In genomic region chr10:86755454-86755739, GRCh38 we compare ENCODE assay signal across 8 cellular contexts. TPM values are rescaled to one million over a fixed set of nuclear protein-coding genes. Genes with fewer than 3 reads are reported as not detected.
DNase-seq lines count a peak whose midpoint lies in the region; FAIRE-seq and TF ChIP-seq lines count a peak whose summit lies in the region.

No MANE protein-coding gene starts in this region.

- H3K18ac ChIP-seq in trophoblast cell (ENCODE audit: low read length) = no peak overlapping the region

- BruUV-seq in endothelial cell of umbilical vein (replicated peaks; lab: Mats Ljungman, UMichigan) = no TSS peak

- no peak for DNase-seq in NT2/D1 (ENCODE audit: low read depth, low spot score)
- DNase-seq in endothelial cell of umbilical vein (ENCODE audit: low read depth, low spot score) = no peak
- DNase-seq in trophoblast cell = no peak
- DNase-seq in SIG-M5 treated with dmso at 0.1 percent for 504 hours (lab: John Stamatoyannopoulos, UW; ENCODE audit: unreplicated experiment) = no peak
- no peak for DNase-seq in glomerular visceral epithelial cell (ENCODE audit: extremely low spot score)
- DNase-seq in stimulated activated CD4-positive, alpha-beta T cell treated with anti-CD3 and anti-CD28 coated beads, Interleukin-4, amount 100 ng/mL, for 4 hours = no peak
- no peak for DNase-seq in NCI-H187 treated with DMSO at 0.1 percent for 48 hours (lab: John Stamatoyannopoulos, UW)

- TF ChIP-seq CTCF in GM12875 (IDR thresholded peaks at IDR 0.05; ENCODE audit: borderline replicate concordance, insufficient read depth, low read depth, low read length) (no peak), endothelial cell of umbilical vein (IDR thresholded peaks at IDR 0.05; ENCODE audit: extremely low read depth in 1 of 2, insufficient read depth in 1 of 2, low read depth in 1 of 2, low read length in 2 of 2) (no peak)

- dilution Hi-C loops in endothelial cell of umbilical vein (cut with MboI; ENCODE audit: extremely low pct_ligation_motif_present, low sequenced_read_pairs) = no loop called here

- H2BK12ac ChIP-seq in trophoblast cell (ENCODE audit: low read length) = no peak overlapping the region

- no peak overlapping the region for H3K4ac ChIP-seq in trophoblast cell (ENCODE audit: low read depth, low read length)

- WGBS in trophoblast cell (ENCODE audit: extremely low coverage, insufficient coverage, insufficient read length) = no CpG with 5 or more reads among the region's 9 CpGs

- H4K12ac ChIP-seq in trophoblast cell (ENCODE audit: low read depth, low read length) = peak overlapping the region; percentile 99

- H3K9ac ChIP-seq in NT2/D1 (ENCODE audit: insufficient read length, low read depth) (peak overlapping the region; percentile 96), endothelial cell of umbilical vein (replicated peaks; ENCODE audit: extremely low read depth, insufficient read depth, low read length) (no peak overlapping the region), trophoblast cell (ENCODE audit: low read length) (peak overlapping the region; percentile 50)

- H3K79me2 ChIP-seq in endothelial cell of umbilical vein (ENCODE audit: control insufficient read depth, insufficient read depth, low read length) (no peaks in the 10 kb centered on the region), trophoblast cell (ENCODE audit: control insufficient read depth, insufficient read depth, low read length, poor library complexity) (peaks cover 18% of the 10 kb centered on the region)

- H3K4me2 ChIP-seq in endothelial cell of umbilical vein (ENCODE audit: insufficient read depth, low read length) (peak overlapping the region; percentile 57), trophoblast cell (ENCODE audit: low read length) (peak overlapping the region; percentile 74)

- no peak overlapping the region for H2BK120ac ChIP-seq in trophoblast cell (ENCODE audit: insufficient read depth, low read length, poor library complexity)

- H4K91ac ChIP-seq in trophoblast cell (ENCODE audit: low read depth, low read length) = no peak overlapping the region

- intact Hi-C loops in endothelial cell of umbilical vein (cut with micrococcal nuclease) = no loop called here

- H2AK5ac ChIP-seq in trophoblast cell (ENCODE audit: low read length) = no peak overlapping the region

- CTCF ChIA-PET in endothelial cell of umbilical vein (lab: Charles Lee) = interaction anchor here (2.7 kb wide), 1 partner anchor 144 kb away, joined by 13 read pairs; no protein-coding TSS in a partner anchor

- FAIRE-seq in endothelial cell of umbilical vein (lab: Jason Lieb, UNC) = no peak

- no peak overlapping the region for H3K14ac ChIP-seq in trophoblast cell (ENCODE audit: low read length)

- no peak for TF ChIP-seq POLR2A in endothelial cell of umbilical vein (IDR thresholded peaks at IDR 0.05; ENCODE audit: low read depth, low read length)

- no peaks in the 10 kb centered on the region for H3K27me3 ChIP-seq in NT2/D1 (ENCODE audit: insufficient read depth, insufficient read length)
- peaks cover 70 to 85% of the 10 kb centered on the region in 2 experiments for H3K27me3 ChIP-seq in endothelial cell of umbilical vein (ENCODE audit: control insufficient read depth in 2 of 2, insufficient read depth in 2 of 2, low read length in 2 of 2)
- H3K27me3 ChIP-seq in trophoblast cell (ENCODE audit: insufficient read depth, low read length) = no peaks in the 10 kb centered on the region

- H3K4me1 ChIP-seq in NT2/D1 (ENCODE audit: insufficient read depth, insufficient read length) (peaks cover 3% of the 10 kb centered on the region), endothelial cell of umbilical vein (ENCODE audit: control insufficient read depth, extremely low read depth, insufficient read depth, low read length) (peaks cover 3% of the 10 kb centered on the region), trophoblast cell (ENCODE audit: control insufficient read depth in 1 of 2, insufficient read depth in 2 of 2, low read length in 2 of 2) (peaks cover 2 to 4% of the 10 kb centered on the region in 2 experiments)

- H3K36me3 ChIP-seq in NT2/D1 (ENCODE audit: insufficient read depth, insufficient read length, low read length) (peaks cover 5% of the 10 kb centered on the region), endothelial cell of umbilical vein (ENCODE audit: control insufficient read depth in 2 of 2, extremely low read depth in 1 of 2, insufficient read depth in 2 of 2, low read length in 2 of 2) (no peaks in the 10 kb centered on the region), trophoblast cell (ENCODE audit: control insufficient read depth in 1 of 2, insufficient read depth in 2 of 2, low read length in 2 of 2) (no peaks in the 10 kb centered on the region)

- H3K4me3 ChIP-seq in GM12875 (ENCODE audit: low read depth, low read length) = peak overlapping the region; percentile 95
- peak overlapping the region; percentile 81 for H3K4me3 ChIP-seq in NT2/D1 (ENCODE audit: insufficient read length, low read depth)
- H3K4me3 ChIP-seq in endothelial cell of umbilical vein (replicated peaks in 1 of 3; ENCODE audit: insufficient read depth in 1 of 3, low read depth in 1 of 3, low read length in 3 of 3) = no peak overlapping the region
- H3K4me3 ChIP-seq in trophoblast cell (ENCODE audit: low read depth, low read length) = peak overlapping the region; percentile 80

- no peak overlapping the region for H2AFZ ChIP-seq in endothelial cell of umbilical vein (ENCODE audit: low read depth, low read length)
- H2AFZ ChIP-seq in trophoblast cell (ENCODE audit: insufficient read depth, low read length, poor library complexity) = no peak overlapping the region

- H4K8ac ChIP-seq in trophoblast cell (ENCODE audit: low read depth, low read length) = peak overlapping the region; percentile 98

- H3K9me1 ChIP-seq in endothelial cell of umbilical vein (replicated peaks; ENCODE audit: control insufficient read depth, extremely low read depth, insufficient read depth, low read length) = no peaks in the 10 kb centered on the region

- H3K79me1 ChIP-seq in trophoblast cell (ENCODE audit: low read length) = peaks cover 17% of the 10 kb centered on the region

- no peak overlapping the region for H3K23ac ChIP-seq in trophoblast cell (ENCODE audit: low read length)

- H4K20me1 ChIP-seq in endothelial cell of umbilical vein (replicated peaks; ENCODE audit: control insufficient read depth, extremely low read depth, insufficient read depth, low read length) = peaks cover 7% of the 10 kb centered on the region

- POLR2A ChIA-PET in endothelial cell of umbilical vein (lab: Charles Lee) = no interaction called here

- no peaks in the 10 kb centered on the region for H3K9me3 ChIP-seq in NT2/D1 (ENCODE audit: insufficient read depth, low read length)
- peaks cover 2% of the 10 kb centered on the region for H3K9me3 ChIP-seq in endothelial cell of umbilical vein (replicated peaks; ENCODE audit: control insufficient read depth, insufficient read depth, low read length)
- peaks cover 2% of the 10 kb centered on the region for H3K9me3 ChIP-seq in trophoblast cell (ENCODE audit: insufficient read depth, low read depth, low read length)

- peak overlapping the region; percentile 100 for H2BK5ac ChIP-seq in trophoblast cell (ENCODE audit: low read depth, low read length, poor library complexity)

- H3K27ac ChIP-seq in endothelial cell of umbilical vein (ENCODE audit: insufficient read depth, low read depth, low read length) = no peak overlapping the region
- peak overlapping the region; percentile 93 for H3K27ac ChIP-seq in trophoblast cell (ENCODE audit: low read depth, low read length)

TF ChIP-seq in endothelial cell of umbilical vein, 7 proteins besides CTCF, POLR2A, EP300 and RAD21:
- TF ChIP-seq MYC (IDR thresholded peaks at IDR 0.05; ENCODE audit: low read depth, low read length) = no peak
- TF ChIP-seq JUN (IDR thresholded peaks at IDR 0.05; ENCODE audit: borderline replicate concordance, insufficient read depth, insufficient read length, low read depth) = no peak
- no peak for TF ChIP-seq POLR2AphosphoS5 (IDR thresholded peaks at IDR 0.05; ENCODE audit: insufficient read depth, low read depth, low read length)
- TF ChIP-seq GATA2 (IDR thresholded peaks at IDR 0.05; ENCODE audit: insufficient read depth, insufficient read length, low read depth, low read length) = no peak
- TF ChIP-seq, protein P1, sequence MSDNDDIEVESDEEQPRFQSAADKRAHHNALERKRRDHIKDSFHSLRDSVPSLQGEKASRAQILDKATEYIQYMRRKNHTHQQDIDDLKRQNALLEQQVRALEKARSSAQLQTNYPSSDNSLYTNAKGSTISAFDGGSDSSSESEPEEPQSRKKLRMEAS (IDR thresholded peaks at IDR 0.05; ENCODE audit: insufficient read depth, insufficient read length) = no peak
- no peak for TF ChIP-seq FOS (IDR thresholded peaks at IDR 0.05; ENCODE audit: borderline replicate concordance, insufficient read depth, low read length)
- TF ChIP-seq EZH2 (IDR thresholded peaks at IDR 0.05; ENCODE audit: borderline replicate concordance, low read depth, low read length, severe bottlenecking) = no peak
TF ChIP-seq in endothelial cell of umbilical vein: peak in this region for 0.

RNA-seq across cellular contexts. Expression of gene BMPR1A, which starts 1.0 kb away (rescaled TPM):
- not detected in 2 replicates for total RNA-seq in endothelial cell of umbilical vein
- not detected in 2 replicates for polyA plus RNA-seq in endothelial cell of umbilical vein
- 0.01 and 0.04 TPM in 2 replicates for polyA plus RNA-seq in endothelial cell of umbilical vein (2011; cell fraction: cytosol; rRNA removed)
- 0.03 TPM in 1 of 2 replicates, not detected in the other for polyA plus RNA-seq in endothelial cell of umbilical vein (2011; cell fraction: nucleus; rRNA removed)
- polyA plus RNA-seq in endothelial cell of umbilical vein (2012) = 0.41 and 0.44 TPM in 2 replicates
- 0.04 TPM in 1 of 2 replicates, not detected in the other for polyA minus RNA-seq in endothelial cell of umbilical vein
- polyA minus RNA-seq in endothelial cell of umbilical vein (2011; cell fraction: cytosol; rRNA and poly(A)+ RNA removed) = 23.9 TPM
- polyA minus RNA-seq in endothelial cell of umbilical vein (2011; cell fraction: nucleus; rRNA and poly(A)+ RNA removed) = not detected in 2 replicates
- polyA plus RNA-seq in trophoblast cell (2013) = 33.4 and 35.8 TPM in 2 replicates

Comparison
In these comparisons a context has a peak if more than half of its experiments do, and no peak if none do; other contexts are left out.
1. H3K4me3 ChIP-seq: peak in GM12875 (single experiment), NT2/D1 (single experiment) and trophoblast cell (single experiment); none in endothelial cell of umbilical vein (0 of 3).